8 cellular contexts compared by ENCODE assay signal in genomic region chr3:187738400-187739124, GRCh38. TPM values are rescaled to one million over a fixed set of nuclear protein-coding genes. Genes with fewer than 3 reads are reported as not detected.
A peak's percentile ranks its signal among the peaks of the same experiment; 100 is the strongest.
DNase-seq lines count a peak whose midpoint lies in the region; ATAC-seq and TF ChIP-seq lines count a peak whose summit lies in the region.

No MANE protein-coding gene starts in this region.

- peaks cover 13% of the 10 kb centered on the region for H3F3A ChIP-seq in MM.1S (ENCODE audit: insufficient read depth, low read length)

- no peak overlapping the region for H4K8ac ChIP-seq in H9 (replicated peaks; ENCODE audit: insufficient read length, low read depth, low read length)

- no peak overlapping the region for H4K5ac ChIP-seq in H9 (ENCODE audit: insufficient read length, low read depth, low read length)

- peak overlapping the region; percentile 89 for H3K4me2 ChIP-seq in DND-41 (ENCODE audit: insufficient read depth, low read length)
- peak overlapping the region; percentile 98 for H3K4me2 ChIP-seq in H9 (ENCODE audit: insufficient read depth, insufficient read length, low read length)
- peak overlapping the region; percentile 98 for H3K4me2 ChIP-seq in MM.1S (ENCODE audit: low read depth, low read length)

- H2BK5ac ChIP-seq in H9 (ENCODE audit: insufficient read length, low read length): no peak overlapping the region

- H3K4me1 ChIP-seq in DND-41 (ENCODE audit: insufficient read depth, low read length) (peaks cover 50% of the 10 kb centered on the region), H9 (ENCODE audit: insufficient read depth, low read length) (peaks cover 10% of the 10 kb centered on the region; the same call in 1 of the 2 replicates), MM.1S (ENCODE audit: low read length) (peaks cover 10% of the 10 kb centered on the region)

- no CpG with 5 or more reads among the region's 41 CpGs for WGBS in H9 (ENCODE audit: extremely low coverage, insufficient read length, low lambda C conversion rate)

- DNase-seq in DND-41 (peak; percentile 86), H9 (peak; percentile 89), MM.1S (peak; percentile 89), SIG-M5 treated with dmso at 0.1 percent for 504 hours (lab: John Stamatoyannopoulos, UW; ENCODE audit: unreplicated experiment) (peak; percentile 88), glutamatergic neuron (peak; percentile 81), non-pigmented ciliary epithelial cell (ENCODE audit: low read depth) (peak; percentile 83), ureter (ENCODE audit: low spot score) (peak; percentile 94)
- DNase-seq in activated naive CD8-positive, alpha-beta T cell treated with anti-CD3 and anti-CD28 coated beads, Interleukin-2, amount 50 U/mL, for 24 hours: peak; percentile 74

- H3K4me1 Mint-ChIP-seq in H9 (peaks cover 44 to 53% of the 10 kb centered on the region in 2 experiments), glutamatergic neuron (ENCODE audit: low read depth, unreplicated experiment) (peaks cover 11% of the 10 kb centered on the region)
- H3K4me1 Mint-ChIP-seq in activated naive CD8-positive, alpha-beta T cell treated with anti-CD3 and anti-CD28 coated beads, Interleukin-2, amount 50 U/mL, for 24 hours: peaks cover 62% of the 10 kb centered on the region

- H3K23me2 ChIP-seq in H9 (ENCODE audit: insufficient read length, low read depth, low read length, poor library complexity, severe bottlenecking): peaks cover 38% of the 10 kb centered on the region

- H3K9ac ChIP-seq in DND-41 (ENCODE audit: low read depth, low read length): peak overlapping the region; percentile 99
- peak overlapping the region; percentile 74 for H3K9ac ChIP-seq in H9 (ENCODE audit: extremely low read depth, insufficient read length, low read length)
- H3K9ac ChIP-seq in MM.1S (ENCODE audit: low read length): peak overlapping the region; percentile 5; the same call in 1 of the 2 replicates

- peak overlapping the region; percentile 99 for H3K27ac ChIP-seq in DND-41 (ENCODE audit: low read length)
- H3K27ac ChIP-seq in H9 (ENCODE audit: insufficient read length, low read depth, low read length): no peak overlapping the region
- no peak overlapping the region for H3K27ac ChIP-seq in MM.1S (ENCODE audit: low read length)

- H3K4me3 Mint-ChIP-seq in H9: peak overlapping the region; percentile 85 to 92
- peak overlapping the region; percentile 95 for H3K4me3 Mint-ChIP-seq in activated naive CD8-positive, alpha-beta T cell treated with anti-CD3 and anti-CD28 coated beads, Interleukin-2, amount 50 U/mL, for 24 hours
- H3K4me3 Mint-ChIP-seq in glutamatergic neuron (ENCODE audit: unreplicated experiment): peak overlapping the region; percentile 89

- TF ChIP-seq CTCF in DND-41 (IDR thresholded peaks at IDR 0.05; ENCODE audit: borderline replicate concordance, extremely low read depth, low read length, poor library complexity, severe bottlenecking) (peak; percentile 92), H9 (conservative IDR thresholded peaks at IDR 0.05) (peak; percentile 77), MM.1S (IDR thresholded peaks at IDR 0.05; ENCODE audit: low read length) (peak; percentile 90), glutamatergic neuron (IDR thresholded peaks at IDR 0.05; ENCODE audit: partially characterized antibody, unreplicated experiment) (peak; percentile 34)

- H3K14ac ChIP-seq in H9 (ENCODE audit: insufficient read depth, low read length): peak overlapping the region; percentile 87; the same call in 1 of the 2 replicates

- peak; percentile 38 for ATAC-seq in DND-41 (ENCODE audit: insufficient read depth, low read depth)
- peak; percentile 33 for ATAC-seq in activated naive CD8-positive, alpha-beta T cell treated with anti-CD3 and anti-CD28 coated beads, Interleukin-2, amount 50 U/mL, for 24 hours

- H3K9me3 ChIP-seq in DND-41 (ENCODE audit: insufficient read depth, low read length, severe bottlenecking) (no peaks in the 10 kb centered on the region), H9 (ENCODE audit: control insufficient read depth, low read depth, low read length) (no peaks in the 10 kb centered on the region), MM.1S (replicated peaks; ENCODE audit: insufficient read depth, low read length) (no peaks in the 10 kb centered on the region)

- no peaks in the 10 kb centered on the region for H4K20me1 ChIP-seq in DND-41 (ENCODE audit: insufficient read depth, low read length)
- no peaks in the 10 kb centered on the region for H4K20me1 ChIP-seq in H9 (ENCODE audit: control insufficient read depth, insufficient read depth, insufficient read length)
- H4K20me1 ChIP-seq in MM.1S (ENCODE audit: insufficient read depth, low read length): no peaks in the 10 kb centered on the region

- H3K27me3 Mint-ChIP-seq in H9 (ENCODE audit: low read depth) (peaks cover 38% of the 10 kb centered on the region), glutamatergic neuron (ENCODE audit: unreplicated experiment) (peaks cover 5% of the 10 kb centered on the region)
- no peaks in the 10 kb centered on the region for H3K27me3 Mint-ChIP-seq in activated naive CD8-positive, alpha-beta T cell treated with anti-CD3 and anti-CD28 coated beads, Interleukin-2, amount 50 U/mL, for 24 hours

- H3K27ac Mint-ChIP-seq in H9 (peak overlapping the region; percentile 52 to 95 (median 94); a peak in 6 of 7 replicates), glutamatergic neuron (ENCODE audit: unreplicated experiment) (peak overlapping the region; percentile 68)
- peak overlapping the region; percentile 100 for H3K27ac Mint-ChIP-seq in activated naive CD8-positive, alpha-beta T cell treated with anti-CD3 and anti-CD28 coated beads, Interleukin-2, amount 50 U/mL, for 24 hours

- H2BK12ac ChIP-seq in H9 (ENCODE audit: insufficient read length, low read depth, low read length): no peak overlapping the region

- H3K36me3 ChIP-seq in DND-41 (ENCODE audit: insufficient read depth, low read length) (no peaks in the 10 kb centered on the region; the same call in 1 of the 2 replicates), MM.1S (replicated peaks; ENCODE audit: insufficient read depth, low read length) (no peaks in the 10 kb centered on the region)

- no peak overlapping the region for H3K23ac ChIP-seq in H9 (ENCODE audit: insufficient read length, low read depth, low read length)

- H3T11ph ChIP-seq in H9 (ENCODE audit: low read length): no peak overlapping the region

- H2AK5ac ChIP-seq in H9 (ENCODE audit: insufficient read length, low read length): no peak overlapping the region

- no peaks in the 10 kb centered on the region for H3K9me2 ChIP-seq in MM.1S (replicated peaks; ENCODE audit: insufficient read depth, low read length)

- H4K91ac ChIP-seq in H9 (ENCODE audit: insufficient read length, low read depth, low read length): no peak overlapping the region

- no peaks in the 10 kb centered on the region for H3K9me3 Mint-ChIP-seq in H9
- H3K9me3 Mint-ChIP-seq in activated naive CD8-positive, alpha-beta T cell treated with anti-CD3 and anti-CD28 coated beads, Interleukin-2, amount 50 U/mL, for 24 hours: no peaks in the 10 kb centered on the region
- H3K9me3 Mint-ChIP-seq in glutamatergic neuron (ENCODE audit: unreplicated experiment): peaks cover 7% of the 10 kb centered on the region

- H2BK120ac ChIP-seq in H9 (ENCODE audit: low read depth, low read length, poor library complexity, severe bottlenecking): no peak overlapping the region

- no peaks in the 10 kb centered on the region for H3K27me3 ChIP-seq in DND-41 (ENCODE audit: insufficient read depth, low read length, poor library complexity)
- peaks cover 4% of the 10 kb centered on the region; the same call in 1 of the 2 replicates for H3K27me3 ChIP-seq in H9 (ENCODE audit: insufficient read depth, low read length)
- H3K27me3 ChIP-seq in MM.1S (replicated peaks; ENCODE audit: insufficient read depth, low read length): peaks cover 34% of the 10 kb centered on the region

- peak overlapping the region; percentile 59 for H3K18ac ChIP-seq in H9 (ENCODE audit: insufficient read length, low read depth, low read length)

- H2AFZ ChIP-seq in DND-41 (ENCODE audit: low read depth, low read length) (peak overlapping the region; percentile 94), H9 (ENCODE audit: low read length) (peak overlapping the region; percentile 93), MM.1S (ENCODE audit: low read length) (peak overlapping the region; percentile 83)

- no peak overlapping the region for H3K56ac ChIP-seq in H9 (ENCODE audit: insufficient read length, low read depth, low read length)

- H3K4me3 ChIP-seq in DND-41 (ENCODE audit: low read depth in 1 of 2, low read length in 2 of 2) (peak overlapping the region; percentile 54 to 75), MM.1S (ENCODE audit: low read length) (peak overlapping the region; percentile 75)

- no peak overlapping the region for H3K4ac ChIP-seq in H9 (ENCODE audit: low read depth, low read length)

- H2BK15ac ChIP-seq in H9 (ENCODE audit: low read depth, low read length): no peak overlapping the region

- H3K79me2 ChIP-seq in DND-41 (ENCODE audit: insufficient read depth, low read length) (peaks cover 31% of the 10 kb centered on the region), H9 (ENCODE audit: insufficient read depth, low read length) (0 out of 2 replicates have a peak, but pooled peaks cover 1% of the 10 kb centered on the region), MM.1S (ENCODE audit: low read length) (no peaks in the 10 kb centered on the region)

- H3K79me1 ChIP-seq in H9 (ENCODE audit: insufficient read depth, low read depth, low read length, poor library complexity, severe bottlenecking): no peaks in the 10 kb centered on the region

- no peak overlapping the region for H2BK20ac ChIP-seq in H9 (ENCODE audit: low read depth, low read length, poor library complexity, severe bottlenecking)

- peaks cover 0 to 1% (median under 1%) of the 10 kb centered on the region in 3 experiments; a peak in 2 of 7 replicates for H3K36me3 Mint-ChIP-seq in H9 (ENCODE audit: insufficient read depth in 1 of 3, low read depth in 3 of 3)
- H3K36me3 Mint-ChIP-seq in activated naive CD8-positive, alpha-beta T cell treated with anti-CD3 and anti-CD28 coated beads, Interleukin-2, amount 50 U/mL, for 24 hours (ENCODE audit: low read depth): peaks cover 4% of the 10 kb centered on the region
- no peaks in the 10 kb centered on the region for H3K36me3 Mint-ChIP-seq in glutamatergic neuron (ENCODE audit: unreplicated experiment)

RNA-seq across cellular contexts. Expression of gene BCL6, which starts 6.7 kb away (rescaled TPM):
- total RNA-seq in H9 (2021): 3.4 and 4.1 TPM in 2 replicates
- 2.5 TPM for total RNA-seq in glutamatergic neuron (ENCODE audit: unreplicated experiment)
- total RNA-seq in ureter: 90.7 TPM

RNA-seq across cellular contexts. Expression of gene RTP2, which starts 36.2 kb away (rescaled TPM):
- total RNA-seq in H9 (2021): not detected in 2 replicates
- not detected for total RNA-seq in glutamatergic neuron (ENCODE audit: unreplicated experiment)
- not detected for total RNA-seq in ureter

Comparison
In these comparisons a context has a peak if more than half of its experiments do, and no peak if none do; other contexts are left out.
1. H3K9ac ChIP-seq: peak in every context shown above with its lines; median percentile 99 in DND-41; 74 in H9; 5 in MM.1S.
2. CTCF ChIP-seq: peak in every context shown above with its lines; median percentile 92 in DND-41; 90 in MM.1S; 77 in H9; 34 in glutamatergic neuron.
3. RNA of gene BCL6, which starts 6.7 kb away (total RNA-seq): 90.7 TPM in ureter (single experiment); 3.4 to 4.1 TPM in H9 and 2.5 TPM in glutamatergic neuron (single experiment); every median in the first group is over 10 times any median in the second.
4. Peak in every context shown above with its lines, with median percentiles within 50 percentile points of each other: DNase-seq, H2AFZ ChIP-seq, H3K4me2 ChIP-seq, H3K27ac Mint-ChIP-seq and H3K4me3 Mint-ChIP-seq.